Comparison of ENCODE assay signal across 1 cellular context in genomic region chr1:25861316-25862286, GRCh38.
A peak's percentile ranks its signal among the peaks of the same experiment; 100 is the strongest.
TF ChIP-seq lines count a peak whose summit lies in the region.

No MANE protein-coding gene starts in this region.

TF ChIP-seq in HEK293, 187 proteins besides CTCF, POLR2A, EP300 and RAD21 (continued from another document and continues in another):
- TF ChIP-seq ZSCAN4 (tag by site-specific recombination; IDR thresholded peaks at IDR 0.05) (no peak), KLF10 (tag by site-specific recombination; IDR thresholded peaks at IDR 0.05) (no peak), TRIM28 (IDR thresholded peaks at IDR 0.05; ENCODE audit: borderline replicate concordance, low read length) (no peak), MZF1 (tag by site-specific recombination; IDR thresholded peaks at IDR 0.05; ENCODE audit: borderline replicate concordance) (no peak), ZNF571 (tag by site-specific recombination; IDR thresholded peaks at IDR 0.05) (no peak), ZNF394 (tag by site-specific recombination; IDR thresholded peaks at IDR 0.05; ENCODE audit: borderline replicate concordance) (no peak), ZNF248 (tag by site-specific recombination; IDR thresholded peaks at IDR 0.05) (no peak), ZNF530 (tag by site-specific recombination; IDR thresholded peaks at IDR 0.05; ENCODE audit: low read depth) (no peak), ZNF473 (tag by site-specific recombination; IDR thresholded peaks at IDR 0.05) (no peak), ZNF354C (tag by site-specific recombination; IDR thresholded peaks at IDR 0.05; ENCODE audit: borderline replicate concordance, low read depth) (no peak), ZNF362 (tag by site-specific recombination; IDR thresholded peaks at IDR 0.05) (peak; percentile 89), ZNF223 (tag by site-specific recombination; IDR thresholded peaks at IDR 0.05) (no peak), ZNF514 (tag by site-specific recombination; IDR thresholded peaks at IDR 0.05) (no peak), ZNF518A (tag by site-specific recombination; conservative IDR thresholded peaks at IDR 0.05; ENCODE audit: low read depth) (no peak), ZNF645 (tag by site-specific recombination; IDR thresholded peaks at IDR 0.05) (no peak), ZNF654 (tag by site-specific recombination; IDR thresholded peaks at IDR 0.05; ENCODE audit: low read depth) (no peak), ZNF214 (tag by site-specific recombination; IDR thresholded peaks at IDR 0.05; ENCODE audit: borderline replicate concordance) (no peak), ZNF596 (tag by site-specific recombination; IDR thresholded peaks at IDR 0.05) (no peak), ZBTB21 (tag by site-specific recombination; IDR thresholded peaks at IDR 0.05) (no peak), ZFP3 (tag by site-specific recombination; IDR thresholded peaks at IDR 0.05; ENCODE audit: low read depth) (peak; percentile 85), ZNF10 (tag by site-specific recombination; IDR thresholded peaks at IDR 0.05) (no peak), PATZ1 (tag by site-specific recombination; IDR thresholded peaks at IDR 0.05) (0 out of 2 replicates have a peak, but pooled peaks have one; percentile 20), ZNF664 (tag by site-specific recombination; IDR thresholded peaks at IDR 0.05) (no peak), ZNF707 (tag by site-specific recombination; IDR thresholded peaks at IDR 0.05) (no peak), PBX3 (CRISPR knock-in tag; IDR thresholded peaks at IDR 0.05) (no peak), ZBTB1 (tag by site-specific recombination; IDR thresholded peaks at IDR 0.05) (no peak), ZNF114 (tag by site-specific recombination; IDR thresholded peaks at IDR 0.05) (no peak), ZNF416 (tag by site-specific recombination; IDR thresholded peaks at IDR 0.05) (no peak), ZNF488 (tag by site-specific recombination; IDR thresholded peaks at IDR 0.05) (no peak), ZFP37 (tag by site-specific recombination; IDR thresholded peaks at IDR 0.05) (no peak), ZNF704 (tag by site-specific recombination; IDR thresholded peaks at IDR 0.05) (no peak), ZNF660 (tag by site-specific recombination; IDR thresholded peaks at IDR 0.05) (no peak), ZBTB17 (tag by site-specific recombination; IDR thresholded peaks at IDR 0.05) (no peak), ZNF157 (tag by site-specific recombination; IDR thresholded peaks at IDR 0.05) (no peak), GLIS1 (tag by site-specific recombination; IDR thresholded peaks at IDR 0.05) (peak; percentile 12; the same call in 1 of the 2 replicates), SP3 (tag by site-specific recombination; IDR thresholded peaks at IDR 0.05) (no peak), ZNF211 (tag by site-specific recombination; IDR thresholded peaks at IDR 0.05; ENCODE audit: low read depth) (no peak), ZNF302 (tag by site-specific recombination; IDR thresholded peaks at IDR 0.05; ENCODE audit: low read depth) (no peak), ZNF146 (tag by site-specific recombination; IDR thresholded peaks at IDR 0.05) (no peak), ZNF521 (tag by site-specific recombination; IDR thresholded peaks at IDR 0.05) (no peak), ZBTB8A (tag by site-specific recombination; IDR thresholded peaks at IDR 0.05) (no peak), INSM2 (tag by site-specific recombination; IDR thresholded peaks at IDR 0.05) (no peak), ZNF184 (tag by site-specific recombination; IDR thresholded peaks at IDR 0.05) (no peak), SP7 (tag by site-specific recombination; IDR thresholded peaks at IDR 0.05) (peak; percentile 32; the same call in 1 of the 2 replicates), ZNF621 (tag by site-specific recombination; IDR thresholded peaks at IDR 0.05) (no peak), ZNF311 (tag by site-specific recombination; IDR thresholded peaks at IDR 0.05; ENCODE audit: borderline replicate concordance) (no peak), ZNF292 (tag by site-specific recombination; IDR thresholded peaks at IDR 0.05; ENCODE audit: borderline replicate concordance, low read depth) (no peak), KLF1 (tag by site-specific recombination; IDR thresholded peaks at IDR 0.05) (no peak), ZNF549 (tag by site-specific recombination; IDR thresholded peaks at IDR 0.05) (no peak), ZNF626 (tag by site-specific recombination; IDR thresholded peaks at IDR 0.05) (no peak), ATF2 (tag by site-specific recombination; IDR thresholded peaks at IDR 0.05; ENCODE audit: low read depth) (no peak)
